Comparison of ENCODE assay signal across 8 cellular contexts in the genomic region with DNA sequence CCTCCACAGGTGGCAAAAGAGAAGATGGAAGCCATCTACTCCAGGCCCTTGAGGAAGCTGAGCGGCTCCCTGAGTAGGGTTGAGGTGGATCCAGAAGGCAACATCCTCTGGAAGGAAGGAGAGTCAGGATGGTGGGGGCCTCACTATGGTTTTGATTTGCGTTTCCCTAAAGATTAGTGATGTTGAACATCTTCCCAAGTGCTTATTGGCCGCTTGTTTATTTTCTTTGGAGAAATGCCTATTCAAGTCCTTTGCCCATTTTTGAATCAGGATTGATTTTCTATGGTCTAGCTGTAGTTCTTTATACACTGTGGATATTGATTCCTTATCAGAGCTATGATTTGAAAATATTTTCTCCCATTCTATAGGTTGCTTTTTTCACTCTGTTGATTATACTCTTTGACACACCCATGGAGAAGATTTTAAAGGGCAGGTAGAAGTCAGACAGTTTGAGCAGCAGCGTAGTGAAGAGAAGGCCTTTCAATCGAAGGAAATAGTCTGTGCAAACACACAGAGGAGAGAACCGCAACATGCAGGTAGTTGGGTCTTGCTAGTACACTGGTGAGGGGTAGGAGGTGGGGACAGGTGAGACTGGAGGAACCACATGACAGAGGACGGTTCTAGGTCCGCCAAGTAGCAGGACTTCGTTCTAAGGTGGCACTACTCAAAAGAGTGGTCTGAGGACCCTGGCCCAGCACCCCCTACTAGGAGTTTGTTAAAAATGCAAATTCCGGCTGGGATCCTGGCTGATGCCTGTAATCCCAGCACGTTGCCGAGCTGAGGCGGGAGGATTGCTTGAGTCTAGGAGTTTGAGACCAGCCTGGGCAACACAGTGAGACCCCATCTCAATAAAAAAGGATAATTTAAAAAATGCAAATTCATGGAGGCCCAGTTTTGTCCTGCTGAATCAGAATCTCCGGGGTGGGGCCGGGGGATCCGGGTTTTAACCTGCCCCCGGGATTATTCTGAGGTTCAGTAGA. TPM values are rescaled to one million over a fixed set of nuclear protein-coding genes. Genes with fewer than 3 reads are reported as not detected.
DNase-seq lines count a peak whose midpoint lies in the region; ATAC-seq, FAIRE-seq and TF ChIP-seq lines count a peak whose summit lies in the region.

No MANE protein-coding gene starts in this region.

- H3K9me3 ChIP-seq in DND-41 (ENCODE audit: insufficient read depth, low read length, severe bottlenecking) = no peaks in the 10 kb centered on the region
- H3K9me3 ChIP-seq in Panc1 (ENCODE audit: control insufficient read depth, insufficient read depth, low read depth, low read length) = no peaks in the 10 kb centered on the region
- H3K9me3 ChIP-seq in pancreas = no peaks in the 10 kb centered on the region

- POLR2A ChIA-PET in Panc1 (lab: Charles Lee) = interaction anchor here (0.6 kb wide), 1 partner anchor 30 kb away, joined by 4 read pairs; no protein-coding TSS in a partner anchor

- no peaks in the 10 kb centered on the region for H3K27me3 ChIP-seq in DND-41 (ENCODE audit: insufficient read depth, low read length, poor library complexity)
- H3K27me3 ChIP-seq in Panc1 (ENCODE audit: control insufficient read depth, insufficient read depth, low read length) = no peaks in the 10 kb centered on the region
- H3K27me3 ChIP-seq in pancreas = no peaks in the 10 kb centered on the region

- peak overlapping the region; percentile 77 for H2AFZ ChIP-seq in DND-41 (ENCODE audit: low read depth, low read length)

- H3K4me3 ChIP-seq in DND-41 (ENCODE audit: low read depth in 1 of 2, low read length in 2 of 2) (peak overlapping the region; percentile 44 to 64), Panc1 (ENCODE audit: low read depth in 2 of 2, low read length in 2 of 2) (peak overlapping the region; percentile 66 to 69), pancreas (peak overlapping the region; percentile 68 to 84 (median 72))

- H3K4me1 ChIP-seq in DND-41 (ENCODE audit: insufficient read depth, low read length) (peaks cover 22% of the 10 kb centered on the region), Panc1 (ENCODE audit: control insufficient read depth, insufficient read depth, low read length) (peaks cover 31% of the 10 kb centered on the region), pancreas (peaks cover 0 to 13% (median 0%) of the 10 kb centered on the region in 3 donors)

- H4K20me1 ChIP-seq in DND-41 (ENCODE audit: insufficient read depth, low read length) = no peaks in the 10 kb centered on the region

- peaks cover 11% of the 10 kb centered on the region for H3K79me2 ChIP-seq in DND-41 (ENCODE audit: insufficient read depth, low read length)

- peak overlapping the region; percentile 90 for H3K4me2 ChIP-seq in DND-41 (ENCODE audit: insufficient read depth, low read length)

- FAIRE-seq in pancreas (lab: Jason Lieb, UNC) = no peak

- H3K36me3 ChIP-seq in DND-41 (ENCODE audit: insufficient read depth, low read length) (no peaks in the 10 kb centered on the region), Panc1 (ENCODE audit: control insufficient read depth, insufficient read depth, low read length) (no peaks in the 10 kb centered on the region), pancreas (no peaks in the 10 kb centered on the region)

- H3K27ac ChIP-seq in DND-41 (ENCODE audit: low read length) (peak overlapping the region; percentile 76), Panc1 (ENCODE audit: low read length) (peak overlapping the region; percentile 95), epithelial cell of prostate (peak overlapping the region; percentile 89), pancreas (peak overlapping the region; percentile 87 to 96 (median 95))

- in situ Hi-C loops in Panc1 (cut with HindIII; ENCODE audit: low pct_unique_long_range_greater_than_20kb, low sequenced_read_pairs) = no loop called here

- ATAC-seq in DND-41 (ENCODE audit: insufficient read depth, low read depth) (no peak), Panc1 (no peak), pancreas (peak in 1 of 4 donors; percentile 2), HG03460 (IDR thresholded peaks at IDR 0.05; ENCODE audit: unreplicated experiment) (no peak), HG02938 (IDR thresholded peaks at IDR 0.05; ENCODE audit: unreplicated experiment) (no peak)

- WGBS in pancreas, 2 donors = 27 to 28% methylated on average over 17 of the region's 17 CpGs

- TF ChIP-seq CTCF in DND-41 (IDR thresholded peaks at IDR 0.05; ENCODE audit: borderline replicate concordance, extremely low read depth, low read length, poor library complexity, severe bottlenecking) (no peak), Panc1 (IDR thresholded peaks at IDR 0.05) (no peak), pancreas (IDR thresholded peaks at IDR 0.05) (no peak)

- DNase-seq in DND-41 = no peak
- DNase-seq in Panc1 (ENCODE audit: low read depth, low spot score) = no peak
- no peak for DNase-seq in epithelial cell of prostate (ENCODE audit: low read depth, low spot score)
- DNase-seq in pancreas = peak in 1 of 6 donors; percentile 27
- no peak for DNase-seq in COR-L47 (lab: John Stamatoyannopoulos, UW)
- no peak for DNase-seq in hypothalamus (lab: John Stamatoyannopoulos, UW)

- peak overlapping the region; percentile 83 for H3K9ac ChIP-seq in DND-41 (ENCODE audit: low read depth, low read length)

- intact Hi-C loops in Panc1 (cut with micrococcal nuclease; ENCODE audit: unreplicated experiment) = loop anchor here (10.0 kb wide), 1 partner anchor 112 kb away; no protein-coding TSS in a partner anchor
- intact Hi-C loops in pancreas (cut with DNase I) = loop anchor here in 2 of 3 donors (10.0 kb wide), 2 partner anchors 252 to 292 kb away; no protein-coding TSS in a partner anchor

- CTCF ChIA-PET in Panc1 (lab: Charles Lee) = interaction anchor here (0.6 to 1.3 kb wide), 2 partner anchors 182 to 247 kb away, joined by 6 to 7 read pairs; no protein-coding TSS in a partner anchor

- BruUV-seq in Panc1 (replicated peaks; lab: Mats Ljungman, UMichigan) = TSS peak; percentile 93

RNA-seq across cellular contexts. Expression of a gene that starts 58.9 kb away (rescaled TPM):
- 114 TPM for total RNA-seq in Panc1 (2021; ENCODE audit: unreplicated experiment)
- 50.3 TPM for polyA plus RNA-seq in Panc1 (2012; ENCODE audit: insufficient read length)
- 10 to 100 TPM; 41.3 to 73.7 (median 50.3) TPM for total RNA-seq in pancreas
- 10 to 100 TPM; 49.8 to 84.3 TPM for polyA plus RNA-seq in pancreas
